Comparison of ENCODE assay signal across 11 cellular contexts in genomic region chr9:114697951-114698351, GRCh38. TPM values are rescaled to one million over a fixed set of nuclear protein-coding genes. Genes with fewer than 3 reads are reported as not detected.
DNase-seq lines count a peak whose midpoint lies in the region; ATAC-seq and TF ChIP-seq lines count a peak whose summit lies in the region.
"Had no signal": no experiment of that assay in that cellular context is flagged by ENCODE, and none has a peak within 500 bp of the region (broad histone marks: within the 10 kb centered on the region; RNA-seq: fewer than 3 reads in every experiment).

No MANE protein-coding gene starts in this region.

- H3K27me3 Mint-ChIP-seq in activated CD4-positive, alpha-beta T cell treated with anti-CD3 and anti-CD28 coated beads, Interleukin-2, amount 10 ng/mL, durations not matched to agents 7 days and 5 days = no peaks in the 10 kb centered on the region
- H3K27me3 Mint-ChIP-seq in activated naive CD8-positive, alpha-beta T cell treated with anti-CD3 and anti-CD28 coated beads, Interleukin-2, amount 50 U/mL, for 24 hours = no peaks in the 10 kb centered on the region

- no peaks in the 10 kb centered on the region for H3K36me3 ChIP-seq in thyroid gland

- H3K9me3 ChIP-seq in thyroid gland = no peaks in the 10 kb centered on the region
- H3K9me3 ChIP-seq: A549 had no signal

- CTCF ChIA-PET in activated CD4-positive, alpha-beta T cell treated with anti-CD3 and anti-CD28 coated beads, Interleukin-2, amount 10 ng/mL, durations not matched to agents 7 days and 5 days (lab: Charles Lee) = interaction anchor here (1.0 to 6.4 kb wide), 4 partner anchors 10 to 20 kb away, joined by 3 to 42 read pairs (median 3); no protein-coding TSS in a partner anchor

- peaks cover 3 to 7% of the 10 kb centered on the region in 2 donors for H3K4me1 ChIP-seq in thyroid gland
- H3K4me1 ChIP-seq: A549 had no signal

- H3K4me3 ChIP-seq in thyroid gland (replicated peaks in 1 of 3) = no peak overlapping the region
- H3K4me3 ChIP-seq: A549 had no signal

- intact Hi-C loops in thyroid gland (cut with DNase I) = no loop called here

- no peak for TF ChIP-seq CTCF in thyroid gland (IDR thresholded peaks at IDR 0.05)

- no peak for DNase-seq in activated CD4-positive, alpha-beta T cell treated with anti-CD3 and anti-CD28 coated beads, Interleukin-2, amount 10 ng/mL, durations not matched to agents 7 days and 5 days
- no peak for DNase-seq in activated CD4-positive, alpha-beta T cell treated with anti-CD3 and anti-CD28 coated beads for 4 hours
- no peak for DNase-seq in activated naive CD8-positive, alpha-beta T cell treated with anti-CD3 and anti-CD28 coated beads, Interleukin-2, amount 50 U/mL, for 24 hours
- DNase-seq in kidney tubule cell (ENCODE audit: low spot score) (no peak), thyroid gland (no peak), NCI-H748 (lab: John Stamatoyannopoulos, UW; ENCODE audit: unreplicated experiment) (no peak)
- DNase-seq: NCI-H2107 had no signal

- H3K36me3 Mint-ChIP-seq in activated CD4-positive, alpha-beta T cell treated with anti-CD3 and anti-CD28 coated beads, Interleukin-2, amount 10 ng/mL, durations not matched to agents 7 days and 5 days (ENCODE audit: low read depth) = peaks cover 46% of the 10 kb centered on the region
- peaks cover 8% of the 10 kb centered on the region for H3K36me3 Mint-ChIP-seq in activated naive CD8-positive, alpha-beta T cell treated with anti-CD3 and anti-CD28 coated beads, Interleukin-2, amount 50 U/mL, for 24 hours (ENCODE audit: low read depth)

- ATAC-seq in GM21526 (IDR thresholded peaks at IDR 0.05; ENCODE audit: low FRiP score, unreplicated experiment) (peak; percentile 40), HG03432 (IDR thresholded peaks at IDR 0.05; ENCODE audit: unreplicated experiment) (peak; percentile 39)
- ATAC-seq in activated naive CD8-positive, alpha-beta T cell treated with anti-CD3 and anti-CD28 coated beads, Interleukin-2, amount 50 U/mL, for 24 hours = peak; percentile 64
- ATAC-seq: A549, esophagus mucosa had no signal

- peaks cover 19% of the 10 kb centered on the region for H3K9me3 Mint-ChIP-seq in activated CD4-positive, alpha-beta T cell treated with anti-CD3 and anti-CD28 coated beads, Interleukin-2, amount 10 ng/mL, durations not matched to agents 7 days and 5 days
- H3K9me3 Mint-ChIP-seq in activated naive CD8-positive, alpha-beta T cell treated with anti-CD3 and anti-CD28 coated beads, Interleukin-2, amount 50 U/mL, for 24 hours = peaks cover 5% of the 10 kb centered on the region

- WGBS in thyroid gland, 2 donors = 89 to 97% methylated on average over 4 of the region's 4 CpGs

- no peak for TF ChIP-seq POLR2A in thyroid gland (IDR thresholded peaks at IDR 0.05)

- H3K4me3 Mint-ChIP-seq in activated CD4-positive, alpha-beta T cell treated with anti-CD3 and anti-CD28 coated beads, Interleukin-2, amount 10 ng/mL, durations not matched to agents 7 days and 5 days = peak overlapping the region; percentile 39
- peak overlapping the region; percentile 67 for H3K4me3 Mint-ChIP-seq in activated naive CD8-positive, alpha-beta T cell treated with anti-CD3 and anti-CD28 coated beads, Interleukin-2, amount 50 U/mL, for 24 hours

- POLR2A ChIA-PET in activated CD4-positive, alpha-beta T cell treated with anti-CD3 and anti-CD28 coated beads, Interleukin-2, amount 10 ng/mL, durations not matched to agents 7 days and 5 days (lab: Charles Lee) = no interaction called here

- H3K27ac ChIP-seq in thyroid gland = no peak overlapping the region
- H3K27ac ChIP-seq: A549 had no signal

- H3K27ac Mint-ChIP-seq in activated CD4-positive, alpha-beta T cell treated with anti-CD3 and anti-CD28 coated beads, Interleukin-2, amount 10 ng/mL, durations not matched to agents 7 days and 5 days = peak overlapping the region; percentile 95
- H3K27ac Mint-ChIP-seq in activated naive CD8-positive, alpha-beta T cell treated with anti-CD3 and anti-CD28 coated beads, Interleukin-2, amount 50 U/mL, for 24 hours = peak overlapping the region; percentile 99

- peaks cover 88% of the 10 kb centered on the region for H3K4me1 Mint-ChIP-seq in activated CD4-positive, alpha-beta T cell treated with anti-CD3 and anti-CD28 coated beads, Interleukin-2, amount 10 ng/mL, durations not matched to agents 7 days and 5 days
- peaks cover 86% of the 10 kb centered on the region for H3K4me1 Mint-ChIP-seq in activated naive CD8-positive, alpha-beta T cell treated with anti-CD3 and anti-CD28 coated beads, Interleukin-2, amount 50 U/mL, for 24 hours

- no peaks in the 10 kb centered on the region for H3K27me3 ChIP-seq in thyroid gland

RNA-seq across cellular contexts. Expression of gene TEX48, which starts 16.0 kb away (rescaled TPM):
- total RNA-seq in activated CD4-positive, alpha-beta T cell treated with anti-CD3 and anti-CD28 coated beads, Interleukin-2, amount 10 ng/mL, durations not matched to agents 7 days and 5 days = under 1 TPM; 0.83 to 0.97 TPM
- total RNA-seq in thyroid gland = not detected
- total RNA-seq: esophagus mucosa had no signal

RNA-seq across cellular contexts. Expression of gene TEX53, which starts 40.3 kb away (rescaled TPM):
- not detected for total RNA-seq in activated CD4-positive, alpha-beta T cell treated with anti-CD3 and anti-CD28 coated beads, Interleukin-2, amount 10 ng/mL, durations not matched to agents 7 days and 5 days
- not detected for total RNA-seq in thyroid gland
- total RNA-seq: esophagus mucosa had no signal
